ENCODE assay signal across 9 cellular contexts in the genomic region with DNA sequence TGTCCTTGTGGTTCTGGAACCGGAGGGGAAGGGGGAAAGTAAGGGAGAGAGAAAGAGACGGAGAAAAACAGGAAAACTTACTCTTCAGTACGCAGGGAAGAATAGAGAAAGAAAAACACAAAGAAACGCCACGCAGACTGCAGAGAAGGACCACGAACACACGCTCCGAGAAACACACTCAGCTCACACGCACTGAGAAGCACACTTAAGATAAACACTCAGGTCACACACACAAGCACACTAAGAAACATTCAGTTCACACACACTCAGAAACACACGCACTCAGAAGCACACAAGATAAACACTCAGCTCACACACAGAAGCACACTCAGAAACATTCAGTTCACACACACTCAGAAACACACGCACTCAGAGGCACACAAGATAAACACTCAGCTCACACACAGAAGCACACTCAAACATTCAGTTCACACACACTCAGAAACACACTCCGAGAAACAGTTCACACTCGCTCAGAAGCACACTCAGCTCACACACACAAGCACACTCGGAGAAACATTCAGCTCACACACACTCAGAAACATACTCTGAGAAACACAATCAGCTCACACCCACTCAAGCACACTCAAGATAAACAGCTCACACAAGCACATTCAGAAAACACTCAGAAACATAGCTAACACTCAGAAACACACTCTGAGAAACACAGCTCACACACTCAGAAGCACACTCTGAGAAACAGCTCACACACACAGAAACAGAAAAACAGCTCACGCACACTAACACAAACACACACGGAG. TPM values are rescaled to one million over a fixed set of nuclear protein-coding genes. Genes with fewer than 3 reads are reported as not detected.
DNase-seq lines count a peak whose midpoint lies in the region; ATAC-seq and TF ChIP-seq lines count a peak whose summit lies in the region.
"Had no signal": no experiment of that assay in that cellular context is flagged by ENCODE, and none has a peak within 500 bp of the region (broad histone marks: within the 10 kb centered on the region; RNA-seq: fewer than 3 reads in every experiment).

No MANE protein-coding gene starts in this region.

- WGBS in heart right ventricle, 2 donors = 17 to 22% methylated on average over 16 of the region's 16 CpGs

- no peak for TF ChIP-seq CTCF in GM06990 (IDR thresholded peaks at IDR 0.05; ENCODE audit: insufficient read depth, low read length, poor library complexity, severe bottlenecking)
- TF ChIP-seq CTCF in VCaP (conservative IDR thresholded peaks at IDR 0.05) = no peak
- no peak for TF ChIP-seq CTCF in heart right ventricle (IDR thresholded peaks at IDR 0.05)
- no peak for TF ChIP-seq CTCF in retinal pigment epithelial cell (conservative IDR thresholded peaks at IDR 0.05; ENCODE audit: low read depth, low read length)

- no peaks in the 10 kb centered on the region for H3K9me3 ChIP-seq in heart right ventricle

- H3K4me3 ChIP-seq in GM06990 (replicated peaks; ENCODE audit: low read depth, low read length) = 0 out of 2 replicates have a peak overlapping the region, but pooled peaks have one; percentile 14
- H3K4me3 ChIP-seq in heart right ventricle = peak overlapping the region; percentile 28 to 68 (median 59)
- peak overlapping the region; percentile 83 for H3K4me3 ChIP-seq in retinal pigment epithelial cell (ENCODE audit: low read length)

- ATAC-seq in heart right ventricle (peak in 3 of 8 donors; percentile 18 to 23 (median 21)), HG02970 (IDR thresholded peaks at IDR 0.05; ENCODE audit: low FRiP score, unreplicated experiment) (no peak)
- no peak for ATAC-seq in activated T-helper 17 cell treated with anti-CD3 and anti-CD28 coated beads, Interleukin-2, amount 50 U/mL, for 72 hours (replicated peaks)

- no peak overlapping the region for H3K27ac Mint-ChIP-seq in activated T-helper 17 cell treated with anti-CD3 and anti-CD28 coated beads, Interleukin-2, amount 50 U/mL, for 72 hours
- H3K27ac Mint-ChIP-seq: stimulated activated memory B cell treated with anti-CD40 and anti-IgM and Interleukin-4, amounts not matched to agents 10 μg/mL and 1 μg/mL and 100 μg/mL, for 72 hours had no signal

- intact Hi-C loops in heart right ventricle (cut with DNase I) = loop anchor here in 1 of 10 donors (1.0 kb wide), 1 partner anchor 13 kb away; no protein-coding TSS in a partner anchor

- peak overlapping the region; percentile 90 for H3K27ac ChIP-seq in VCaP
- H3K27ac ChIP-seq in heart right ventricle = peak overlapping the region in 7 of 10 donors; percentile 14 to 64 (median 50)

- DNase-seq in GM06990 (ENCODE audit: extremely low read depth, insufficient read length) = no peak
- no peak for DNase-seq in heart right ventricle
- DNase-seq in retinal pigment epithelial cell (ENCODE audit: low read depth) = no peak
- no peak for DNase-seq in OCI-M2 (lab: John Stamatoyannopoulos, UW; ENCODE audit: unreplicated experiment)
- no peak for DNase-seq in activated CD4-positive, alpha-beta T cell treated with anti-CD3 and anti-CD28 coated beads for 4 hours

- no peaks in the 10 kb centered on the region for H3K36me3 Mint-ChIP-seq in activated T-helper 17 cell treated with anti-CD3 and anti-CD28 coated beads, Interleukin-2, amount 50 U/mL, for 72 hours (ENCODE audit: low read depth)
- H3K36me3 Mint-ChIP-seq: stimulated activated memory B cell treated with anti-CD40 and anti-IgM and Interleukin-4, amounts not matched to agents 10 μg/mL and 1 μg/mL and 100 μg/mL, for 72 hours had no signal

- peaks cover 32% of the 10 kb centered on the region for H3K27me3 Mint-ChIP-seq in activated T-helper 17 cell treated with anti-CD3 and anti-CD28 coated beads, Interleukin-2, amount 50 U/mL, for 72 hours

- H3K27me3 ChIP-seq in GM06990 (replicated peaks; ENCODE audit: control insufficient read depth, insufficient read depth, low read length) (peaks cover 9% of the 10 kb centered on the region), heart right ventricle (peaks cover 0 to 44% (median 22%) of the 10 kb centered on the region in 7 donors)

- no peak overlapping the region for H3K4me3 Mint-ChIP-seq in activated T-helper 17 cell treated with anti-CD3 and anti-CD28 coated beads, Interleukin-2, amount 50 U/mL, for 72 hours

- H3K4me1 Mint-ChIP-seq in activated T-helper 17 cell treated with anti-CD3 and anti-CD28 coated beads, Interleukin-2, amount 50 U/mL, for 72 hours = no peaks in the 10 kb centered on the region
- H3K4me1 Mint-ChIP-seq: stimulated activated memory B cell treated with anti-CD40 and anti-IgM and Interleukin-4, amounts not matched to agents 10 μg/mL and 1 μg/mL and 100 μg/mL, for 72 hours had no signal

- peaks cover 0 to 7% (median 6%) of the 10 kb centered on the region in 9 donors for H3K4me1 ChIP-seq in heart right ventricle

- H3K36me3 ChIP-seq in GM06990 (ENCODE audit: control insufficient read depth, insufficient read depth, low read length) (no peaks in the 10 kb centered on the region), heart right ventricle (peaks cover 0 to 10% (median 0%) of the 10 kb centered on the region in 9 donors)

- no peaks in the 10 kb centered on the region for H3K9me3 Mint-ChIP-seq in activated T-helper 17 cell treated with anti-CD3 and anti-CD28 coated beads, Interleukin-2, amount 50 U/mL, for 72 hours
- H3K9me3 Mint-ChIP-seq: stimulated activated memory B cell treated with anti-CD40 and anti-IgM and Interleukin-4, amounts not matched to agents 10 μg/mL and 1 μg/mL and 100 μg/mL, for 72 hours had no signal

RNA-seq across cellular contexts. Expression of a gene that starts 0.8 kb away (rescaled TPM):
- total RNA-seq in heart right ventricle = 10 to 100 TPM in 5 of 10 donors, 1 to 10 TPM in 5; 6.7 to 14.0 (median 9.9) TPM
- 10 to 100 TPM in 1 of 2 donors, 1 to 10 TPM in 1; 5.2 to 19.5 TPM for polyA plus RNA-seq in heart right ventricle
- total RNA-seq in activated T-helper 17 cell treated with anti-CD3 and anti-CD28 coated beads, Interleukin-2, amount 50 U/mL, for 72 hours = under 1 TPM in 1 of 2 donors, not detected in 1; 0.21 TPM

RNA-seq across cellular contexts. Expression of a gene that starts 51.8 kb away (rescaled TPM):
- 10 to 100 TPM in 1 of 10 donors, 1 to 10 TPM in 9; 5.8 to 16.4 (median 7.5) TPM for total RNA-seq in heart right ventricle
- polyA plus RNA-seq in heart right ventricle = 1 to 10 TPM; 1.9 to 5.0 TPM
- 10 to 100 TPM in 1 of 2 donors, 1 to 10 TPM in 1; 9.1 to 32.0 TPM for total RNA-seq in activated T-helper 17 cell treated with anti-CD3 and anti-CD28 coated beads, Interleukin-2, amount 50 U/mL, for 72 hours

Comparison
In these comparisons a context has a peak if more than half of its experiments do, and no peak if none do; other contexts are left out.
1. H3K4me3 ChIP-seq: peak in every context shown above with its lines; median percentile 83 in retinal pigment epithelial cell; 59 in heart right ventricle; 14 in GM06990.
2. RNA of a gene that starts 0.8 kb away (total RNA-seq): 6.7 to 14.0 TPM in heart right ventricle; 0.21 TPM in activated T-helper 17 cell treated with anti-CD3 and anti-CD28 coated beads, Interleukin-2, amount 50 U/mL, for 72 hours; every median in the first group is over 4 times any median in the second.